ENCODE assay signal across 19 cellular contexts in genomic region chr17:37187262-37187661, GRCh38.
DNase-seq lines count a peak whose midpoint lies in the region; ATAC-seq and TF ChIP-seq lines count a peak whose summit lies in the region.
"Had no signal": no experiment of that assay in that cellular context is flagged by ENCODE, and none has a peak within 500 bp of the region (broad histone marks: within the 10 kb centered on the region; RNA-seq: fewer than 3 reads in every experiment).

No MANE protein-coding gene starts in this region.

- TF ChIP-seq POLR2A in IMR-90 (IDR thresholded peaks at IDR 0.05; ENCODE audit: low read depth, low read length): no peak

- peaks cover 3% of the 10 kb centered on the region; the same call in 1 of the 2 replicates for H4K20me1 ChIP-seq in IMR-90 (ENCODE audit: insufficient read depth, low read length)
- H4K20me1 ChIP-seq: BLaER1 treated with 17β-estradiol and CSF1 and Interleukin-3, amounts not matched to agents 10 nM and 100 nM had no signal

- peak; percentile 25 for DNase-seq in AG09309 (ENCODE audit: low read depth)
- DNase-seq in IMR-90: peak; percentile 49
- DNase-seq in amniotic epithelial cell (ENCODE audit: low read depth): peak; percentile 93
- peak; percentile 30 for DNase-seq in fibroblast of the aortic adventitia (ENCODE audit: low read depth)
- DNase-seq in progenitor cell of endocrine pancreas (ENCODE audit: low spot score, unreplicated experiment): no peak
- no peak for DNase-seq in HuH-7.5 (ENCODE audit: low spot score)
- no peak for DNase-seq in activated CD4-positive, alpha-beta T cell treated with anti-CD3 and anti-CD28 coated beads, Interleukin-2, amount 10 ng/mL, durations not matched to agents 24 days and 14 days
- DNase-seq: CD8-positive, alpha-beta memory T cell; Kasumi-1; NCI-H1092 treated with DMSO at 0.1 percent for 48 hours; NCI-H510A; NCI-H748 treated with DMSO at 0.1 percent for 48 hours; OCI-M1; SHP77 had no signal

- no peak overlapping the region for H4K5ac ChIP-seq in IMR-90 (ENCODE audit: low read depth, low read length)

- H3K14ac ChIP-seq in IMR-90 (replicated peaks; ENCODE audit: low read depth, low read length): no peak overlapping the region

- no peaks in the 10 kb centered on the region for H3K9me3 Mint-ChIP-seq in progenitor cell of endocrine pancreas (ENCODE audit: low read depth)
- H3K9me3 Mint-ChIP-seq in activated CD4-positive, alpha-beta T cell treated with anti-CD3 and anti-CD28 coated beads, Interleukin-2, amount 10 ng/mL, durations not matched to agents 24 days and 14 days: no peaks in the 10 kb centered on the region
- H3K9me3 Mint-ChIP-seq: CD8-positive, alpha-beta memory T cell; IgD-negative memory B cell had no signal

- peaks cover 0 to 2% of the 10 kb centered on the region in 2 experiments; a peak in 1 of 4 replicates for H3K79me1 ChIP-seq in IMR-90 (ENCODE audit: low read depth in 1 of 2, low read length in 2 of 2)

- TF ChIP-seq CTCF in AG09309 (IDR thresholded peaks at IDR 0.05; ENCODE audit: control insufficient read depth, insufficient read depth, low read depth, low read length, missing control alignments) (no peak), IMR-90 (conservative IDR thresholded peaks at IDR 0.05; ENCODE audit: low read depth, low read length) (no peak), fibroblast of the aortic adventitia (IDR thresholded peaks at IDR 0.05; ENCODE audit: insufficient read depth, low read length) (no peak), progenitor cell of endocrine pancreas (IDR thresholded peaks at IDR 0.05; ENCODE audit: unreplicated experiment) (no peak)

- H2AFZ ChIP-seq in IMR-90 (replicated peaks; ENCODE audit: low read length, poor library complexity): no peak overlapping the region

- dilution Hi-C loops in IMR-90 (cut with HindIII; ENCODE audit: low sequenced_read_pairs, unreplicated experiment): no loop called here

- no peak overlapping the region for H2AK9ac ChIP-seq in IMR-90 (replicated peaks; ENCODE audit: low read depth, low read length, poor library complexity)

- no peaks in the 10 kb centered on the region for H3K27me3 Mint-ChIP-seq in progenitor cell of endocrine pancreas
- no peaks in the 10 kb centered on the region for H3K27me3 Mint-ChIP-seq in activated CD4-positive, alpha-beta T cell treated with anti-CD3 and anti-CD28 coated beads, Interleukin-2, amount 10 ng/mL, durations not matched to agents 24 days and 14 days
- H3K27me3 Mint-ChIP-seq: CD8-positive, alpha-beta memory T cell; IgD-negative memory B cell had no signal

- H4K91ac ChIP-seq in IMR-90 (ENCODE audit: insufficient read depth, low read depth, low read length): no peak overlapping the region

- H3K4me1 ChIP-seq in IMR-90 (ENCODE audit: control insufficient read depth, insufficient read depth, low read length): peaks cover 5% of the 10 kb centered on the region
- H3K4me1 ChIP-seq: BLaER1 treated with 17β-estradiol and CSF1 and Interleukin-3, amounts not matched to agents 10 nM and 100 nM had no signal

- POLR2A ChIA-PET in IMR-90 (lab: Charles Lee; ENCODE audit: unreplicated experiment): no interaction called here

- in situ Hi-C loops in IMR-90 (cut with MboI; ENCODE audit: low sequenced_read_pairs): no loop called here

- H2BK120ac ChIP-seq in IMR-90 (ENCODE audit: low read depth, low read length): no peak overlapping the region

- no peak overlapping the region for H2AK5ac ChIP-seq in IMR-90 (ENCODE audit: low read depth, low read length)

- H3K18ac ChIP-seq in IMR-90 (ENCODE audit: low read depth, low read length): no peak overlapping the region

- CTCF ChIA-PET in IMR-90 (lab: Yijun Ruan, JAX): no interaction called here

- no peaks in the 10 kb centered on the region for H3K27me3 ChIP-seq in IMR-90 (ENCODE audit: control insufficient read depth, insufficient read depth, low read length)
- H3K27me3 ChIP-seq: BLaER1 treated with 17β-estradiol and CSF1 and Interleukin-3, amounts not matched to agents 10 nM and 100 nM had no signal

- ATAC-seq in IMR-90 (ENCODE audit: low read depth) (no peak), HG03025 (IDR thresholded peaks at IDR 0.05; ENCODE audit: low FRiP score, unreplicated experiment) (no peak)
- ATAC-seq: A549 had no signal

- H3K9me1 ChIP-seq in IMR-90 (ENCODE audit: insufficient read depth, low read length): no peaks in the 10 kb centered on the region; the same call in 1 of the 2 replicates

- H3K9me3 ChIP-seq in IMR-90 (ENCODE audit: control insufficient read depth, insufficient read depth, low read length): no peaks in the 10 kb centered on the region
- H3K9me3 ChIP-seq: A549; BLaER1 treated with 17β-estradiol and CSF1 and Interleukin-3, amounts not matched to agents 10 nM and 100 nM had no signal

- no peak overlapping the region for H3K23ac ChIP-seq in IMR-90 (ENCODE audit: low read depth, low read length)

- no peak overlapping the region for H3K27ac Mint-ChIP-seq in progenitor cell of endocrine pancreas
- H3K27ac Mint-ChIP-seq in activated CD4-positive, alpha-beta T cell treated with anti-CD3 and anti-CD28 coated beads, Interleukin-2, amount 10 ng/mL, durations not matched to agents 24 days and 14 days: no peak overlapping the region
- H3K27ac Mint-ChIP-seq: CD8-positive, alpha-beta memory T cell; IgD-negative memory B cell had no signal

- intact Hi-C loops in IMR-90 (cut with micrococcal nuclease): no loop called here
- intact Hi-C loops in activated CD4-positive, alpha-beta T cell treated with anti-CD3 and anti-CD28 coated beads, Interleukin-2, amount 10 ng/mL, durations not matched to agents 24 days and 14 days (cut with micrococcal nuclease): no loop called here

- no peak overlapping the region for H2BK20ac ChIP-seq in IMR-90 (ENCODE audit: low read depth, low read length)

- no peak overlapping the region for H3K4me3 Mint-ChIP-seq in progenitor cell of endocrine pancreas (ENCODE audit: low read depth)
- H3K4me3 Mint-ChIP-seq in activated CD4-positive, alpha-beta T cell treated with anti-CD3 and anti-CD28 coated beads, Interleukin-2, amount 10 ng/mL, durations not matched to agents 24 days and 14 days: no peak overlapping the region
- H3K4me3 Mint-ChIP-seq: CD8-positive, alpha-beta memory T cell; IgD-negative memory B cell had no signal

- H3K27ac ChIP-seq in IMR-90 (ENCODE audit: insufficient read depth, low read length): no peak overlapping the region
- H3K27ac ChIP-seq: A549; BLaER1 treated with 17β-estradiol and CSF1 and Interleukin-3, amounts not matched to agents 10 nM and 100 nM; HL-60 had no signal

- H3K56ac ChIP-seq in IMR-90 (ENCODE audit: extremely low read depth, insufficient read depth, low read length): no peak overlapping the region

- H3K4me1 Mint-ChIP-seq in progenitor cell of endocrine pancreas (ENCODE audit: low read depth): peaks cover 4% of the 10 kb centered on the region
- no peaks in the 10 kb centered on the region for H3K4me1 Mint-ChIP-seq in activated CD4-positive, alpha-beta T cell treated with anti-CD3 and anti-CD28 coated beads, Interleukin-2, amount 10 ng/mL, durations not matched to agents 24 days and 14 days
- H3K4me1 Mint-ChIP-seq: CD8-positive, alpha-beta memory T cell; IgD-negative memory B cell had no signal

- WGBS in IMR-90 (ENCODE audit: extremely low coverage in 2 of 2, insufficient read length in 1 of 2), 2 experiments: no CpG with 5 or more reads among the region's 3 CpGs

- H3K4me3 ChIP-seq in AG09309 (ENCODE audit: control insufficient read depth, low read depth, low read length) (no peak overlapping the region), IMR-90 (ENCODE audit: insufficient read depth, low read depth, low read length) (no peak overlapping the region), fibroblast of the aortic adventitia (ENCODE audit: low read depth, low read length) (no peak overlapping the region)
- H3K4me3 ChIP-seq: A549; BLaER1 treated with 17β-estradiol and CSF1 and Interleukin-3, amounts not matched to agents 10 nM and 100 nM had no signal

- H4K8ac ChIP-seq in IMR-90 (ENCODE audit: low read depth in 2 of 2, low read length in 2 of 2): no peak overlapping the region

- no peak for TF ChIP-seq RAD21 in IMR-90 (IDR thresholded peaks at IDR 0.05; ENCODE audit: low read length)

- H3K4ac ChIP-seq in IMR-90 (ENCODE audit: low read depth, low read length): no peak overlapping the region

- no TSS peak for BruUV-seq in IMR-90 (replicated peaks; lab: Mats Ljungman, UMichigan)

- H3K36me3 ChIP-seq in IMR-90 (ENCODE audit: control insufficient read depth, insufficient read depth, low read length): peaks cover 7% of the 10 kb centered on the region

- H2BK5ac ChIP-seq in IMR-90 (ENCODE audit: low read depth, low read length, poor library complexity, severe bottlenecking): no peak overlapping the region

- no peak overlapping the region for H3K4me2 ChIP-seq in IMR-90 (ENCODE audit: low read depth, low read length)
- H3K4me2 ChIP-seq: A549; BLaER1 treated with 17β-estradiol and CSF1 and Interleukin-3, amounts not matched to agents 10 nM and 100 nM had no signal

- H3K36me3 Mint-ChIP-seq in progenitor cell of endocrine pancreas (ENCODE audit: insufficient read depth): peaks cover 11% of the 10 kb centered on the region
- peaks cover 38% of the 10 kb centered on the region for H3K36me3 Mint-ChIP-seq in activated CD4-positive, alpha-beta T cell treated with anti-CD3 and anti-CD28 coated beads, Interleukin-2, amount 10 ng/mL, durations not matched to agents 24 days and 14 days (ENCODE audit: low read depth)

- no peak overlapping the region for H2BK15ac ChIP-seq in IMR-90 (ENCODE audit: low read depth, low read length)

- H3K9ac ChIP-seq in IMR-90 (ENCODE audit: low read depth, low read length): no peak overlapping the region
- H3K9ac ChIP-seq: BLaER1 treated with 17β-estradiol and CSF1 and Interleukin-3, amounts not matched to agents 10 nM and 100 nM had no signal

TF ChIP-seq in IMR-90, 13 proteins besides CTCF, POLR2A, EP300 and RAD21:
- TF ChIP-seq MXI1 (IDR thresholded peaks at IDR 0.05; ENCODE audit: borderline replicate concordance, low read depth, low read length) (no peak), RCOR1 (IDR thresholded peaks at IDR 0.05; ENCODE audit: insufficient replicate concordance, low read length) (no peak), ELK1 (IDR thresholded peaks at IDR 0.05; ENCODE audit: borderline replicate concordance, low read depth, low read length) (no peak), RFX5 (IDR thresholded peaks at IDR 0.05; ENCODE audit: low read depth, low read length) (no peak), MAFK (IDR thresholded peaks at IDR 0.05; ENCODE audit: low read depth, low read length) (no peak)

Comparison
In these comparisons a context has a peak if more than half of its experiments do, and no peak if none do; other contexts are left out.
1. DNase-seq: peak in AG09309 (single experiment), IMR-90 (single experiment), amniotic epithelial cell (single experiment) and fibroblast of the aortic adventitia (single experiment); none in progenitor cell of endocrine pancreas (single experiment), HuH-7.5 (single experiment) and activated CD4-positive, alpha-beta T cell treated with anti-CD3 and anti-CD28 coated beads, Interleukin-2, amount 10 ng/mL, durations not matched to agents 24 days and 14 days (single experiment).